9 cellular contexts compared by ENCODE assay signal in genomic region chr2:131391471-131391870, GRCh38. TPM values are rescaled to one million over a fixed set of nuclear protein-coding genes. Genes with fewer than 3 reads are reported as not detected.
"Had no signal": no experiment of that assay in that cellular context is flagged by ENCODE, and none has a peak within 500 bp of the region (broad histone marks: within the 10 kb centered on the region; RNA-seq: fewer than 3 reads in every experiment).

No MANE protein-coding gene starts in this region.

RNA-seq across cellular contexts. Expression of gene RAB6D, which starts 27.5 kb away (rescaled TPM):
- total RNA-seq: activated CD4-positive, alpha-beta T cell treated with anti-CD3 and anti-CD28 coated beads for 36 hours; activated CD4-positive, alpha-beta T cell treated with anti-CD3 and anti-CD28 coated beads, Interleukin-2, amount 10 ng/mL, durations not matched to agents 7 days and 5 days; activated CD8-positive, alpha-beta memory T cell treated with anti-CD3 and anti-CD28 coated beads, Interleukin-2, amount 10 ng/mL, durations not matched to agents 7 days and 5 days; activated naive CD8-positive, alpha-beta T cell treated with anti-CD3 and anti-CD28 coated beads, Interleukin-2, amount 10 ng/mL, durations not matched to agents 7 days and 5 days; breast epithelium; T-cell; T-helper 1 cell treated with Interleukin-12 subunit alpha and Interleukin-12 subunit beta and Interleukin-4 antibody, amounts not matched to agents 30 ng/mL and 1 ng/mL, for 36 hours; T-helper 17 cell; T-helper 2 cell treated with Interferon-gamma antibody and Interleukin-4, amounts not matched to agents 100 ng/mL and 5 ng/mL, for 36 hours had no signal
